ENCODE assay signal across 16 cellular contexts in genomic region chr12:95721320-95721719, GRCh38.
A peak's percentile ranks its signal among the peaks of the same experiment; 100 is the strongest.
DNase-seq lines count a peak whose midpoint lies in the region; ATAC-seq and TF ChIP-seq lines count a peak whose summit lies in the region.
"Had no signal": no experiment of that assay in that cellular context is flagged by ENCODE, and none has a peak within 500 bp of the region (broad histone marks: within the 10 kb centered on the region; RNA-seq: fewer than 3 reads in every experiment).

No MANE protein-coding gene starts in this region.

- H3K27me3 ChIP-seq in HCT116 (ENCODE audit: insufficient read depth, low read length), result no peaks in the 10 kb centered on the region

- no peaks in the 10 kb centered on the region for H3K9me3 ChIP-seq in HCT116 (ENCODE audit: control insufficient read depth in 1 of 2, insufficient read depth in 1 of 2, low read depth in 1 of 2, low read length in 2 of 2)
- H3K9me3 ChIP-seq: mucosa of descending colon, right atrium auricular region had no signal

- peaks cover 6% of the 10 kb centered on the region for H3K27me3 Mint-ChIP-seq in activated naive CD4-positive, alpha-beta T cell treated with anti-CD3 and anti-CD28 coated beads for 36 hours (ENCODE audit: low read depth)

- no peaks in the 10 kb centered on the region for H3K79me2 ChIP-seq in HCT116 (ENCODE audit: insufficient read depth, low read length)

- TF ChIP-seq CTCF in AG09319 (IDR thresholded peaks at IDR 0.05; ENCODE audit: low read depth, low read length), result peak; percentile 19
- TF ChIP-seq CTCF in HCT116 (IDR thresholded peaks at IDR 0.05 in 2 of 3, conservative IDR thresholded peaks at IDR 0.05 in 1 of 3; ENCODE audit: borderline replicate concordance in 1 of 3, insufficient read depth in 1 of 3, low read depth in 2 of 3, low read length in 2 of 3), result peak in 2 of 3 experiments; percentile 4 to 30; a peak in 2 of 6 replicates
- no peak for TF ChIP-seq CTCF in RWPE1 (conservative IDR thresholded peaks at IDR 0.05; ENCODE audit: low read depth)
- peak; percentile 19 for TF ChIP-seq CTCF in fibroblast of villous mesenchyme (IDR thresholded peaks at IDR 0.05; ENCODE audit: insufficient read depth, low read depth, low read length)

- H3K9me2 ChIP-seq in HCT116 (ENCODE audit: insufficient read depth), result no peaks in the 10 kb centered on the region

- no peak overlapping the region for H3K9ac ChIP-seq in HCT116 (ENCODE audit: low read length)

- no TSS peak for BruUV-seq in HCT116 (replicated peaks; lab: Mats Ljungman, UMichigan)

- intact Hi-C loops in HCT116 (cut with micrococcal nuclease), result no loop called here
- intact Hi-C loops in activated naive CD4-positive, alpha-beta T cell treated with anti-CD3 and anti-CD28 coated beads for 36 hours (cut with micrococcal nuclease), result no loop called here
- intact Hi-C loops in Right ventricle myocardium inferior (cut with DNase I), result no loop called here

- TF ChIP-seq RAD21 in HCT116 (IDR thresholded peaks at IDR 0.05; ENCODE audit: low read depth), result peak; percentile 27; the same call in 1 of the 2 replicates

- H3K27ac ChIP-seq in HCT116 (ENCODE audit: low read depth, low read length), result no peak overlapping the region
- no peak overlapping the region for H3K27ac ChIP-seq in RWPE1
- H3K27ac ChIP-seq: right atrium auricular region had no signal

- no peak overlapping the region for H3K4me3 Mint-ChIP-seq in activated naive CD4-positive, alpha-beta T cell treated with anti-CD3 and anti-CD28 coated beads for 36 hours
- H3K4me3 Mint-ChIP-seq: activated T-cell treated with anti-CD3 and anti-CD28 coated beads, Interleukin-2, amount 50 U/mL, for 24 hours; effector memory CD8-positive, alpha-beta T cell had no signal

- no peak overlapping the region for H2AFZ ChIP-seq in HCT116 (ENCODE audit: low read depth, low read length, poor library complexity, severe bottlenecking)

- no peak for TF ChIP-seq POLR2A in HCT116 (IDR thresholded peaks at IDR 0.05; ENCODE audit: borderline replicate concordance, extremely low read depth, insufficient read depth, insufficient read length)

- H3K36me3 Mint-ChIP-seq in activated naive CD4-positive, alpha-beta T cell treated with anti-CD3 and anti-CD28 coated beads for 36 hours (ENCODE audit: low read depth), result no peaks in the 10 kb centered on the region

- CTCF ChIA-PET in HCT116 (lab: Charles Lee) (no interaction called here), RWPE1 (lab: Yijun Ruan, JAX) (interaction anchor here (1.3 kb wide), 1 partner anchor 139 kb away, joined by 4 read pairs; no protein-coding TSS in a partner anchor)
- CTCF ChIA-PET in activated naive CD4-positive, alpha-beta T cell treated with anti-CD3 and anti-CD28 coated beads for 36 hours (lab: Charles Lee), result interaction anchor here (1.6 kb wide), 1 partner anchor 15 kb away, joined by 3 read pairs; no protein-coding TSS in a partner anchor

- DNase-seq in AG09319 (ENCODE audit: extremely low read depth, low read depth), result no peak
- DNase-seq in HCT116 (ENCODE audit: low read depth, low spot score), result no peak
- DNase-seq in RWPE1 (ENCODE audit: low spot score), result peak; percentile 36
- DNase-seq in fibroblast of villous mesenchyme (ENCODE audit: low read depth), result peak; percentile 25
- DNase-seq in SKM-1 treated with dmso at 0.1 percent for 144 hours (lab: John Stamatoyannopoulos, UW; ENCODE audit: unreplicated experiment), result no peak
- no peak for DNase-seq in activated CD4-positive, alpha-beta T cell treated with anti-CD3 and anti-CD28 coated beads for 48 hours
- no peak for DNase-seq in activated naive CD4-positive, alpha-beta T cell treated with anti-CD3 and anti-CD28 coated beads for 36 hours
- no peak for DNase-seq in Right ventricle myocardium inferior (ENCODE audit: missing footprints)
- DNase-seq: activated T-cell treated with anti-CD3 and anti-CD28 coated beads, Interleukin-2, amount 50 U/mL, for 24 hours; amygdala; effector memory CD8-positive, alpha-beta T cell; H7; mucosa of descending colon; NCI-H2171 treated with DMSO at 0.1 percent for 48 hours; SHP77 had no signal

- ATAC-seq in HCT116, result peak; percentile 60
- ATAC-seq in Right ventricle myocardium inferior, result no peak
- ATAC-seq: effector memory CD8-positive, alpha-beta T cell; mucosa of descending colon had no signal

- no peaks in the 10 kb centered on the region for H3K36me3 ChIP-seq in HCT116 (ENCODE audit: control insufficient read depth in 1 of 2, insufficient read depth in 2 of 2, low read length in 2 of 2)
- H3K36me3 ChIP-seq: right atrium auricular region had no signal

- POLR2A ChIA-PET in HCT116 (lab: Charles Lee), result no interaction called here
- POLR2A ChIA-PET in RWPE1 (lab: Yijun Ruan, JAX; ENCODE audit: low non-redundant PET), result no interaction called here

- no peak overlapping the region for H3K27ac Mint-ChIP-seq in activated naive CD4-positive, alpha-beta T cell treated with anti-CD3 and anti-CD28 coated beads for 36 hours
- H3K27ac Mint-ChIP-seq: activated T-cell treated with anti-CD3 and anti-CD28 coated beads, Interleukin-2, amount 50 U/mL, for 24 hours; effector memory CD8-positive, alpha-beta T cell had no signal

- H4K20me1 ChIP-seq in HCT116 (ENCODE audit: insufficient read depth), result no peaks in the 10 kb centered on the region

- no peaks in the 10 kb centered on the region for H3K4me1 Mint-ChIP-seq in activated naive CD4-positive, alpha-beta T cell treated with anti-CD3 and anti-CD28 coated beads for 36 hours (ENCODE audit: low read depth)

- H3K4me3 ChIP-seq in HCT116 (replicated peaks in 1 of 2; ENCODE audit: low read depth in 1 of 2, low read length in 2 of 2) (no peak overlapping the region), fibroblast of villous mesenchyme (ENCODE audit: low read depth, low read length) (no peak overlapping the region)
- H3K4me3 ChIP-seq: mucosa of descending colon, right atrium auricular region had no signal

- H3K4me2 ChIP-seq in HCT116 (ENCODE audit: low read length), result no peak overlapping the region

- RAD21 ChIA-PET in HCT116 (lab: Charles Lee; ENCODE audit: low non-redundant PET in 1 of 2, low total read pairs in 2 of 2, uncharacterized antibody in 2 of 2, unreplicated experiment in 2 of 2), result no interaction called here

- H3K9me3 Mint-ChIP-seq in activated naive CD4-positive, alpha-beta T cell treated with anti-CD3 and anti-CD28 coated beads for 36 hours, result no peaks in the 10 kb centered on the region

- no peaks in the 10 kb centered on the region for H3K4me1 ChIP-seq in HCT116 (ENCODE audit: control insufficient read depth in 1 of 2, insufficient read depth in 2 of 2, low read length in 2 of 2)

TF ChIP-seq in HCT116, 20 proteins besides CTCF, POLR2A, EP300 and RAD21 (continues in another document):
- TF ChIP-seq SP1 (IDR thresholded peaks at IDR 0.05; ENCODE audit: low read depth) (no peak), EZH2phosphoT487 (IDR thresholded peaks at IDR 0.05; ENCODE audit: borderline replicate concordance) (no peak), ZFX (IDR thresholded peaks at IDR 0.05) (no peak), EZH2 (IDR thresholded peaks at IDR 0.05) (no peak), ATF3 (IDR thresholded peaks at IDR 0.05) (no peak), SIN3A (IDR thresholded peaks at IDR 0.05; ENCODE audit: low read depth) (no peak), ELF1 (IDR thresholded peaks at IDR 0.05; ENCODE audit: borderline replicate concordance, low read depth) (no peak), EGR1 (IDR thresholded peaks at IDR 0.05; ENCODE audit: low read depth) (no peak), CBX3 (IDR thresholded peaks at IDR 0.05; ENCODE audit: low read depth) (no peak), FOSL1 (IDR thresholded peaks at IDR 0.05; ENCODE audit: low read depth) (no peak), ZBTB33 (IDR thresholded peaks at IDR 0.05; ENCODE audit: extremely low read depth, insufficient replicate concordance, low read length) (no peak), JUND (IDR thresholded peaks at IDR 0.05) (no peak), SRF (IDR thresholded peaks at IDR 0.05; ENCODE audit: low read depth) (no peak), POLR2AphosphoS5 (IDR thresholded peaks at IDR 0.05; ENCODE audit: low read depth, low read length) (no peak), YY1 (IDR thresholded peaks at IDR 0.05; ENCODE audit: extremely low read depth, insufficient replicate concordance, low read depth, low read length) (no peak), MAX (IDR thresholded peaks at IDR 0.05) (no peak), TCF7L2 (IDR thresholded peaks at IDR 0.05; ENCODE audit: borderline replicate concordance, extremely low read depth, insufficient read depth, insufficient read length) (no peak), CEBPB (IDR thresholded peaks at IDR 0.05; ENCODE audit: low read depth) (no peak)

Comparison
In these comparisons a context has a peak if more than half of its experiments do, and no peak if none do; other contexts are left out.
1. DNase-seq: peak in RWPE1 (single experiment) and fibroblast of villous mesenchyme (single experiment); none in AG09319 (single experiment), HCT116 (single experiment), SKM-1 treated with dmso at 0.1 percent for 144 hours (single experiment), activated CD4-positive, alpha-beta T cell treated with anti-CD3 and anti-CD28 coated beads for 48 hours (single experiment), activated naive CD4-positive, alpha-beta T cell treated with anti-CD3 and anti-CD28 coated beads for 36 hours (single experiment) and Right ventricle myocardium inferior (single experiment).